Comparison of ENCODE assay signal across 15 cellular contexts in the genomic region with DNA sequence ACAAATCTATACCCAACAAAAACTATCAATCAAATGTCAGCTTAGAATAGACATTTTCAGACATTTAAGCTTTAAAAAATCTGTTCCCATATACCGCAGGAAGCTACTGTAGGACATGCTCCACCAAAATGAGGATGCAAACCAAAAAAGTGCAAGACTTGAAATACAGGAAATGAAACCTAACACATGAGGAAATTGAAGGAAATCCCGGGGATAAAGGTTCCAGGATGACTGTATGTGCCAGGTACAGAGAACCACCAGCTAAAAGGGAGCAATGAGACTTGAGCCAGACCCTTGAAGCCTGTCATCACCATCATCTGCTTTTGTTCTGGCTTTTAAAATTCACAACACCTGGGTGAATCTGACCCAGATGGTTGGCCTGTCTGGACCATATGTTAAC. TPM values are rescaled to one million over a fixed set of nuclear protein-coding genes. Genes with fewer than 3 reads are reported as not detected.
DNase-seq lines count a peak whose midpoint lies in the region; ATAC-seq and TF ChIP-seq lines count a peak whose summit lies in the region.
"Had no signal": no experiment of that assay in that cellular context is flagged by ENCODE, and none has a peak within 500 bp of the region (broad histone marks: within the 10 kb centered on the region; RNA-seq: fewer than 3 reads in every experiment).

No MANE protein-coding gene starts in this region.

- no peaks in the 10 kb centered on the region for H3K27me3 ChIP-seq in prostate gland (replicated peaks; ENCODE audit: insufficient read depth)

- intact Hi-C loops in activated CD8-positive, alpha-beta T cell treated with anti-CD3 and anti-CD28 coated beads for 36 hours (cut with micrococcal nuclease), result no loop called here
- intact Hi-C loops in prostate gland (cut with DNase I), result no loop called here

- peak overlapping the region; percentile 69 for H3K27ac Mint-ChIP-seq in activated CD8-positive, alpha-beta T cell treated with anti-CD3 and anti-CD28 coated beads for 36 hours
- H3K27ac Mint-ChIP-seq in memory B cell, result no peak overlapping the region
- H3K27ac Mint-ChIP-seq: brain had no signal

- peaks cover 0 to 5% of the 10 kb centered on the region in 2 experiments; a peak in 1 of 3 replicates for H3K36me3 ChIP-seq in HEK293 (ENCODE audit: control insufficient read depth in 2 of 2, insufficient read depth in 1 of 2, low read length in 2 of 2)
- H3K36me3 ChIP-seq in prostate gland, result no peaks in the 10 kb centered on the region

- peaks cover 1% of the 10 kb centered on the region for H3K9me3 Mint-ChIP-seq in activated CD8-positive, alpha-beta T cell treated with anti-CD3 and anti-CD28 coated beads for 36 hours
- peaks cover 5% of the 10 kb centered on the region for H3K9me3 Mint-ChIP-seq in memory B cell

- TF ChIP-seq CTCF in HEK293 (tag by site-specific recombination; IDR thresholded peaks at IDR 0.05), result no peak
- TF ChIP-seq CTCF in activated CD8-positive, alpha-beta T cell treated with anti-CD3 and anti-CD28 coated beads for 36 hours (IDR thresholded peaks at IDR 0.05), result no peak
- no peak for TF ChIP-seq CTCF in prostate gland (IDR thresholded peaks at IDR 0.05)

- no peaks in the 10 kb centered on the region for H3K27me3 Mint-ChIP-seq in activated CD8-positive, alpha-beta T cell treated with anti-CD3 and anti-CD28 coated beads for 36 hours
- H3K27me3 Mint-ChIP-seq in memory B cell, result no peaks in the 10 kb centered on the region
- H3K27me3 Mint-ChIP-seq: brain had no signal

- H3K4me3 Mint-ChIP-seq in activated CD8-positive, alpha-beta T cell treated with anti-CD3 and anti-CD28 coated beads for 36 hours, result no peak overlapping the region
- H3K4me3 Mint-ChIP-seq in memory B cell, result no peak overlapping the region
- H3K4me3 Mint-ChIP-seq: brain had no signal

- WGBS in prostate gland, result 83% methylated on average over 2 of the region's 2 CpGs

- H3K4me1 ChIP-seq in HEK293 (ENCODE audit: control insufficient read depth, insufficient read depth, low read length) (peaks cover 2% of the 10 kb centered on the region; the same call in 1 of the 2 replicates), prostate gland (replicated peaks) (no peaks in the 10 kb centered on the region)

- ATAC-seq in activated CD8-positive, alpha-beta T cell treated with anti-CD3 and anti-CD28 coated beads for 36 hours, result no peak
- ATAC-seq in memory B cell (ENCODE audit: low read depth), result peak; percentile 41
- no peak for ATAC-seq in HG03135 (IDR thresholded peaks at IDR 0.05; ENCODE audit: unreplicated experiment)
- ATAC-seq: HCT116 had no signal

- H3K4me1 Mint-ChIP-seq in activated CD8-positive, alpha-beta T cell treated with anti-CD3 and anti-CD28 coated beads for 36 hours (ENCODE audit: low read depth), result peaks cover 67% of the 10 kb centered on the region
- peaks cover 35% of the 10 kb centered on the region for H3K4me1 Mint-ChIP-seq in memory B cell

- CTCF ChIA-PET in HEK293 (lab: Yijun Ruan, JAX), result interaction anchor here (0.6 to 3.1 kb wide), 5 partner anchors 12 to 94 kb away, joined by 3 to 28 read pairs (median 4); partner anchors contain the start of gene DIAPH1
- CTCF ChIA-PET in activated CD8-positive, alpha-beta T cell treated with anti-CD3 and anti-CD28 coated beads for 36 hours (lab: Charles Lee), result interaction anchor here (0.9 to 5.2 kb wide), 5 partner anchors 22 to 39 kb away, joined by 3 to 47 read pairs (median 16); partner anchors contain the start of genes DIAPH1, HDAC3 and RELL2

- no peak overlapping the region for H3K4me3 ChIP-seq in HEK293 (ENCODE audit: low read depth, low read length)
- H3K4me3 ChIP-seq in prostate gland, result no peak overlapping the region
- H3K4me3 ChIP-seq: skin epidermis had no signal

- no peak for TF ChIP-seq POLR2A in prostate gland (IDR thresholded peaks at IDR 0.05)

- DNase-seq in SIG-M5 treated with dmso at 0.1 percent for 504 hours (lab: John Stamatoyannopoulos, UW; ENCODE audit: unreplicated experiment), result peak; percentile 68
- DNase-seq in SIG-M5 (lab: John Stamatoyannopoulos, UW), result no peak
- no peak for DNase-seq in activated CD8-positive, alpha-beta T cell treated with anti-CD3 and anti-CD28 coated beads for 36 hours
- DNase-seq in memory B cell (ENCODE audit: low spot score in 2 of 2), result no peak
- DNase-seq in prostate gland (ENCODE audit: low spot score), result no peak
- DNase-seq in NCI-H748 (lab: John Stamatoyannopoulos, UW; ENCODE audit: unreplicated experiment), result no peak
- DNase-seq: activated CD4-positive, alpha-beta T cell treated with anti-CD3 and anti-CD28 coated beads, Interleukin-2, amount 50 U/mL, for 1 hour; mesenchymal stem cell; NCI-H1694 treated with DMSO at 0.1 percent for 48 hours had no signal

- POLR2A ChIA-PET in HEK293 (lab: Yijun Ruan, JAX), result interaction anchor here (1.1 to 2.1 kb wide), 2 partner anchors 22 to 40 kb away, joined by 4 to 7 read pairs; partner anchors contain the start of genes DIAPH1 and RELL2
- POLR2A ChIA-PET in activated CD8-positive, alpha-beta T cell treated with anti-CD3 and anti-CD28 coated beads for 36 hours (lab: Charles Lee), result interaction anchor here (0.6 to 2.6 kb wide), 4 partner anchors 11 to 36 kb away, joined by 3 to 9 read pairs (median 3); no protein-coding TSS in a partner anchor

- H3K27ac ChIP-seq in HEK293 (ENCODE audit: extremely low read depth, low read depth, low read length) (no peak overlapping the region), prostate gland (no peak overlapping the region)
- H3K27ac ChIP-seq: RWPE1 had no signal

- peaks cover 29% of the 10 kb centered on the region for H3K36me3 Mint-ChIP-seq in activated CD8-positive, alpha-beta T cell treated with anti-CD3 and anti-CD28 coated beads for 36 hours (ENCODE audit: low read depth)
- peaks cover 13% of the 10 kb centered on the region for H3K36me3 Mint-ChIP-seq in memory B cell

- no peaks in the 10 kb centered on the region for H3K9me3 ChIP-seq in HEK293 (ENCODE audit: control insufficient read depth, insufficient read depth, low read depth, low read length)
- H3K9me3 ChIP-seq in prostate gland, result no peaks in the 10 kb centered on the region

TF ChIP-seq in HEK293, 187 proteins besides CTCF, POLR2A, EP300 and RAD21:
- TF ChIP-seq SETDB1 (IDR thresholded peaks at IDR 0.05; ENCODE audit: insufficient read length, low read length) (peak; percentile 63), ZNF23 (tag by site-specific recombination; IDR thresholded peaks at IDR 0.05; ENCODE audit: borderline replicate concordance) (no peak)
TF ChIP-seq in HEK293: peak in this region for 1.

RNA-seq across cellular contexts. Expression of gene DIAPH1, which starts 21.4 kb away (rescaled TPM):
- 100 to 1,000 TPM; 209 to 218 TPM for total RNA-seq in activated CD8-positive, alpha-beta T cell treated with anti-CD3 and anti-CD28 coated beads for 36 hours
- total RNA-seq in prostate gland, result 10 to 100 TPM; 34.8 to 57.7 TPM

RNA-seq across cellular contexts. Expression of gene HDAC3, which starts 39.3 kb away (rescaled TPM):
- total RNA-seq in activated CD8-positive, alpha-beta T cell treated with anti-CD3 and anti-CD28 coated beads for 36 hours, result 10 to 100 TPM; 94.8 to 98.3 TPM
- 10 to 100 TPM; 54.9 to 74.6 TPM for total RNA-seq in prostate gland

RNA-seq across cellular contexts. Expression of gene RELL2, which starts 39.4 kb away (rescaled TPM):
- total RNA-seq in activated CD8-positive, alpha-beta T cell treated with anti-CD3 and anti-CD28 coated beads for 36 hours, result 10 to 100 TPM; 31.4 to 35.6 TPM
- total RNA-seq in prostate gland, result 1 to 10 TPM; 3.9 to 7.2 TPM

RNA-seq across cellular contexts. Expression of gene FCHSD1, which starts 53.8 kb away (rescaled TPM):
- total RNA-seq in activated CD8-positive, alpha-beta T cell treated with anti-CD3 and anti-CD28 coated beads for 36 hours, result 10 to 100 TPM; 30.1 to 31.8 TPM
- 10 to 100 TPM; 24.9 to 30.2 TPM for total RNA-seq in prostate gland
